ENCODE assay signal across 1 cellular context in the genomic region with DNA sequence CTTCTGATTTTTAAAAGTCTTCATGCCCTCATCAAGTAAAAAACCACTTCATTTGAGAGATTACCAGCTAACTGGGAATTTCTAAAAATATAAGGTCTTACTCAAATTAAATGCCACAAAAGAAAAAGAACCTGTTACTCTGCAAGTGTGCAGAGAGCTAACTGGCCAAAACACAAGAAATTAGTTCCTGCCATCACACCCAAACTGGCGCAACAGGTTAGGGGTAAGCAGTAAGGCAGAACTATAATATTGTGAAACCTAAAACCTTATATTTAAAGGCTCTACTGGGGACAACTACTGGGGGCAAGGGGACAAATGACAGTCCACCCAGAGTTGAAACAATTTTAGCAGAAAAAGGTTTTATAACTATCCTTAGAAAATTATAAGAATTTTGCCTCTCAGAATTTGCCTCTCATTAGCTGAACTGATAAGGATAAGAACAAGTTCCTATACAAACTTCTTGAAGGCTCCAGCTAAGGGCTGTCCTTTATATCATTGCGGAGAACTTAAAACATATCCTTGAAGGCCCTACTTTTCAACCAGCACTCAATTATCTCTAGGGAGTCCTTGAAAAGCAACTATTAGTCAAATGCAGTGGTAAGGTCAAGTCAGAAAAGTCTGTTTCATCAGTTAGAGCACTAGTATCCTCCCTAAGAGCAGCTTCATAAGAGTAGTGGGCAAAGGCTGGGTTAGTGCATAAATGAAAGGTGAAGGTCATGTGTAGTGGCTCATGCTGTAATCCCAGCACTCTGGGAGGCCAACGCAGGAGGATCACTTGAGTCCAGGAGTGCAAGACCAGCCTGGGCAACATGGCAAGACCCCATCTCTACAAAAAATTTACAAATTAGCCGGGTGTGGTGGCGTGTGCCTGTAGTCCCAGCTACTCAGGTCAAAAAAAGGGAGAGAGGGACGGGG.
TF ChIP-seq lines count a peak whose summit lies in the region.

No MANE protein-coding gene starts in this region.

TF ChIP-seq in WTC11, 78 proteins besides CTCF, POLR2A, EP300 and RAD21 (continued from another document):
- TF ChIP-seq, protein P1, sequence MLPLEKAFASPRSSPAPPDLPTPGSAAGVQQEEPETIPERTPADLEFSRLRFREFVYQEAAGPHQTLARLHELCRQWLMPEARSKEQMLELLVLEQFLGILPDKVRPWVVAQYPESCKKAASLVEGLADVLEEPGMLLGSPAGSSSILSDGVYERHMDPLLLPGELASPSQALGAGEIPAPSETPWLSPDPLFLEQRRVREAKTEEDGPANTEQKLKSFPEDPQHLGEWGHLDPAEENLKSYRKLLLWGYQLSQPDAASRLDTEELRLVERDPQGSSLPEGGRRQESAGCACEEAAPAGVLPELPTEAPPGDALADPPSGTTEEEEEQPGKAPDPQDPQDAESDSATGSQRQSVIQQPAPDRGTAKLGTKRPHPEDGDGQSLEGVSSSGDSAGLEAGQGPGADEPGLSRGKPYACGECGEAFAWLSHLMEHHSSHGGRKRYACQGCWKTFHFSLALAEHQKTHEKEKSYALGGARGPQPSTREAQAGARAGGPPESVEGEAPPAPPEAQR (CRISPR knock-in tag; IDR thresholded peaks at IDR 0.05): no peak
TF ChIP-seq in WTC11: peak in this region for 1.
